Comparison of ENCODE assay signal across 1 cellular context in genomic region chr16:56589141-56590039, GRCh38.
TF ChIP-seq lines count a peak whose summit lies in the region.

Gene MT3 (plus strand): TSS chr16:56589528. CDS start chr16:56589591, 63 bp downstream.

TF ChIP-seq in H1, 55 proteins besides CTCF, POLR2A, EP300 and RAD21 (continued from another document):
- no peak for TF ChIP-seq CHD7 (IDR thresholded peaks at IDR 0.05; ENCODE audit: insufficient replicate concordance, low read length)
- peak; percentile 30; the same call in 1 of the 2 replicates for TF ChIP-seq EGR1 (IDR thresholded peaks at IDR 0.05; ENCODE audit: borderline replicate concordance, low read depth, low read length)
- peak; percentile 87 for TF ChIP-seq KDM4A (IDR thresholded peaks at IDR 0.05; ENCODE audit: low read depth, low read length, severe bottlenecking)
TF ChIP-seq in H1: peak in this region for 10.
